Comparison of ENCODE assay signal across 15 cellular contexts in the genomic region with DNA sequence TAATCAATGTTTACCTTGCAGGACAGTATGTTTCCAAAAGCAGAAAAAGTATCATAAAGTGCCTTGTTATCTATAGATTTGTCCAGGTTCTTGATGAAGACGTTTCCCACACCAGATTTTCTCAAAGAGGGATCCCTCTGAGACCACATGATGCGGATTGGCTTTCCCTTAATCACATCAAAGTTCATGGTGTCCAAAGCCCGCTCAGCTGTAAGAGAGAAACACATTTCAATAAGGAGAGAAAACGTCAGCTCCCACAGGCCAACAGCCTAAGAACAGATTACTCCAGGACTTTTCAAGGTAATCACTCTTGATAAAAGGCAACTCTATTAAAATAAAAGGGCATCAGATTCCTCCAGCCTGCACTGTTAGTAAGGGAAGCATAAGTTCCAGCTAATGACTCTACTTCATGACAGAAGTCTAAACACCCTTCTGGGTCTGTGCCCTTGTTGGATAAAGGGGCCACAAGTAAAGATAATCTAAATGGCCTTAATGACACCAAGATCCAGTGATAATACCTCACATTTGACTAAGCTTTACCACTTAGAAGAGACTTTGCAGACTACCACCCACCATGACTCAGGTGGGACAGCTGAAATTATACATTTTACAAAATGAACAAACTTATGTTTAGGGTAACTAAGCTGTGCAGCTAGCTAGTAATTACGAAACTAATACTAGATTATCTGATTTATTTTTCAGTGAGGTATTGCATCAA. TPM values are rescaled to one million over a fixed set of nuclear protein-coding genes. Genes with fewer than 3 reads are reported as not detected.
DNase-seq lines count a peak whose midpoint lies in the region; ATAC-seq and TF ChIP-seq lines count a peak whose summit lies in the region.
"Had no signal": no experiment of that assay in that cellular context is flagged by ENCODE, and none has a peak within 500 bp of the region (broad histone marks: within the 10 kb centered on the region; RNA-seq: fewer than 3 reads in every experiment).

No MANE protein-coding gene starts in this region.

- no peak overlapping the region for H4K5ac ChIP-seq in H9 (ENCODE audit: insufficient read length, low read depth, low read length)

- H3K14ac ChIP-seq in H9 (ENCODE audit: insufficient read depth, low read length): no peak overlapping the region

- H3K18ac ChIP-seq in H9 (ENCODE audit: insufficient read length, low read depth, low read length): no peak overlapping the region

- peaks cover 40% of the 10 kb centered on the region for H3F3A ChIP-seq in PC-9 (ENCODE audit: insufficient read depth, low read depth)

- H3K4me1 Mint-ChIP-seq in stimulated activated naive CD8-positive, alpha-beta T cell treated with anti-CD3 and anti-CD28 coated beads, Interleukin-15, Interleukin-2, amounts not matched to agents 100 ng/mL and 50 ng/mL, for 24 hours (ENCODE audit: low read depth): peaks cover 44% of the 10 kb centered on the region
- peaks cover 26 to 27% of the 10 kb centered on the region in 2 experiments for H3K4me1 Mint-ChIP-seq in H9

- peak overlapping the region; percentile 90 for H3K4me3 Mint-ChIP-seq in stimulated activated naive CD8-positive, alpha-beta T cell treated with anti-CD3 and anti-CD28 coated beads, Interleukin-15, Interleukin-2, amounts not matched to agents 100 ng/mL and 50 ng/mL, for 24 hours
- peak overlapping the region in 1 of 2 experiments; percentile 85; a peak in 2 of 5 replicates for H3K4me3 Mint-ChIP-seq in H9

- H3K23me2 ChIP-seq in H9 (ENCODE audit: insufficient read length, low read depth, low read length, poor library complexity, severe bottlenecking): peaks cover 14% of the 10 kb centered on the region

- H3K27me3 ChIP-seq in PC-9 (ENCODE audit: insufficient read depth, low read depth) (no peaks in the 10 kb centered on the region), ovary (no peaks in the 10 kb centered on the region), H9 (ENCODE audit: insufficient read depth, low read length) (no peaks in the 10 kb centered on the region)
- H3K27me3 ChIP-seq: esophagus squamous epithelium, Peyer's patch had no signal

- no peak overlapping the region for H3T11ph ChIP-seq in H9 (ENCODE audit: low read length)

- no peaks in the 10 kb centered on the region for H3K9me3 Mint-ChIP-seq in stimulated activated naive CD8-positive, alpha-beta T cell treated with anti-CD3 and anti-CD28 coated beads, Interleukin-15, Interleukin-2, amounts not matched to agents 100 ng/mL and 50 ng/mL, for 24 hours
- no peaks in the 10 kb centered on the region for H3K9me3 Mint-ChIP-seq in H9

- H3K4me3 ChIP-seq in PC-9: peak overlapping the region; percentile 76; the same call in 1 of the 2 replicates
- peak overlapping the region; percentile 9 for H3K4me3 ChIP-seq in fibroblast of the aortic adventitia (ENCODE audit: low read depth, low read length)
- no peak overlapping the region for H3K4me3 ChIP-seq in ovary

- H2BK20ac ChIP-seq in H9 (ENCODE audit: low read depth, low read length, poor library complexity, severe bottlenecking): no peak overlapping the region

- H2BK5ac ChIP-seq in H9 (ENCODE audit: insufficient read length, low read length): no peak overlapping the region

- no peak for TF ChIP-seq EP300 in ovary (IDR thresholded peaks at IDR 0.05)

- H2AFZ ChIP-seq in PC-9: no peak overlapping the region
- H2AFZ ChIP-seq in H9 (ENCODE audit: low read length): no peak overlapping the region

- H3K27ac ChIP-seq in PC-9: no peak overlapping the region
- H3K27ac ChIP-seq in ovary: no peak overlapping the region
- H3K27ac ChIP-seq in H9 (ENCODE audit: insufficient read length, low read depth, low read length): no peak overlapping the region
- H3K27ac ChIP-seq: esophagus squamous epithelium, Peyer's patch had no signal

- H3K27ac Mint-ChIP-seq in stimulated activated naive CD8-positive, alpha-beta T cell treated with anti-CD3 and anti-CD28 coated beads, Interleukin-15, Interleukin-2, amounts not matched to agents 100 ng/mL and 50 ng/mL, for 24 hours: peak overlapping the region; percentile 89
- no peak overlapping the region for H3K27ac Mint-ChIP-seq in H9

- H3K79me2 ChIP-seq in PC-9 (ENCODE audit: low read depth) (peaks cover 89% of the 10 kb centered on the region), H9 (ENCODE audit: insufficient read depth, low read length) (peaks cover 32% of the 10 kb centered on the region; the same call in 1 of the 2 replicates)

- no peak for TF ChIP-seq POLR2A in ovary (IDR thresholded peaks at IDR 0.05)

- no peaks in the 10 kb centered on the region for H3K9me2 ChIP-seq in PC-9 (ENCODE audit: insufficient read depth)

- H2BK120ac ChIP-seq in H9 (ENCODE audit: low read depth, low read length, poor library complexity, severe bottlenecking): no peak overlapping the region

- POLR2A ChIA-PET in PC-9 (lab: Charles Lee; ENCODE audit: unreplicated experiment): interaction anchor here (0.7 kb wide), 1 partner anchor 17 kb away, joined by 13 read pairs; no protein-coding TSS in a partner anchor

- H2BK12ac ChIP-seq in H9 (ENCODE audit: insufficient read length, low read depth, low read length): no peak overlapping the region

- H3K4me1 ChIP-seq in PC-9 (replicated peaks; ENCODE audit: insufficient read depth): peaks cover 26% of the 10 kb centered on the region
- peaks cover 8% of the 10 kb centered on the region for H3K4me1 ChIP-seq in ovary (ENCODE audit: insufficient read depth)
- peaks cover 3% of the 10 kb centered on the region for H3K4me1 ChIP-seq in H9 (ENCODE audit: insufficient read depth, low read length)

- H3K4ac ChIP-seq in H9 (ENCODE audit: low read depth, low read length): no peak overlapping the region

- CTCF ChIA-PET in PC-9 (lab: Charles Lee): no interaction called here

- DNase-seq in stimulated activated naive CD8-positive, alpha-beta T cell treated with anti-CD3 and anti-CD28 coated beads, Interleukin-15, Interleukin-2, amounts not matched to agents 100 U/mL and 50 U/mL, for 24 hours: no peak
- DNase-seq in PC-9: no peak
- DNase-seq in fibroblast of the aortic adventitia (ENCODE audit: low read depth): no peak
- DNase-seq in NCI-H1417 treated with DMSO at 0.1 percent for 48 hours (lab: John Stamatoyannopoulos, UW): no peak
- DNase-seq in ovary: no peak
- DNase-seq in H9: no peak
- no peak for DNase-seq in NAMALWA (ENCODE audit: low spot score)
- DNase-seq: esophagus squamous epithelium; GOT3; Karpas-422; NCI-H2171; Peyer's patch; stimulated activated CD4-positive, alpha-beta T cell treated with anti-CD3 and anti-CD28 coated beads, Interleukin-15, amount 100 ng/mL, for 24 hours; T1000 had no signal

- H3K23ac ChIP-seq in H9 (ENCODE audit: insufficient read length, low read depth, low read length): no peak overlapping the region

- H3K36me3 ChIP-seq in PC-9 (ENCODE audit: low read depth) (peaks cover 66% of the 10 kb centered on the region), ovary (peaks cover 2% of the 10 kb centered on the region)

- H3K9ac ChIP-seq in H9 (ENCODE audit: extremely low read depth, insufficient read length, low read length): no peak overlapping the region

- no peak overlapping the region for H2AK5ac ChIP-seq in H9 (ENCODE audit: insufficient read length, low read length)

- H3K36me3 Mint-ChIP-seq in stimulated activated naive CD8-positive, alpha-beta T cell treated with anti-CD3 and anti-CD28 coated beads, Interleukin-15, Interleukin-2, amounts not matched to agents 100 ng/mL and 50 ng/mL, for 24 hours (ENCODE audit: low read depth): peaks cover 79% of the 10 kb centered on the region
- H3K36me3 Mint-ChIP-seq in H9 (ENCODE audit: insufficient read depth in 1 of 3, low read depth in 3 of 3): peaks cover 59 to 81% (median 75%) of the 10 kb centered on the region in 3 experiments

- H4K8ac ChIP-seq in H9 (replicated peaks; ENCODE audit: insufficient read length, low read depth, low read length): no peak overlapping the region

- H4K91ac ChIP-seq in H9 (ENCODE audit: insufficient read length, low read depth, low read length): no peak overlapping the region

- intact Hi-C loops in PC-9 (cut with micrococcal nuclease; ENCODE audit: unreplicated experiment) (no loop called here), ovary (cut with DNase I) (no loop called here)

- no TSS peak for BruUV-seq in PC-9 (replicated peaks; lab: Mats Ljungman, UMichigan)

- H2BK15ac ChIP-seq in H9 (ENCODE audit: low read depth, low read length): no peak overlapping the region

- H3K56ac ChIP-seq in H9 (ENCODE audit: insufficient read length, low read depth, low read length): no peak overlapping the region

- H3K27me3 Mint-ChIP-seq in stimulated activated naive CD8-positive, alpha-beta T cell treated with anti-CD3 and anti-CD28 coated beads, Interleukin-15, Interleukin-2, amounts not matched to agents 100 ng/mL and 50 ng/mL, for 24 hours: no peaks in the 10 kb centered on the region
- no peaks in the 10 kb centered on the region for H3K27me3 Mint-ChIP-seq in H9 (ENCODE audit: low read depth)

- H3K4me2 ChIP-seq in PC-9 (peak overlapping the region; percentile 99), H9 (ENCODE audit: insufficient read depth, insufficient read length, low read length) (no peak overlapping the region)

- WGBS in ovary, 3 donors: 54 to 59% (median 55%) methylated on average over 5 of the region's 5 CpGs
- no CpG with 5 or more reads among the region's 5 CpGs for WGBS in H9 (ENCODE audit: extremely low coverage, insufficient read length, low lambda C conversion rate)

- H4K20me1 ChIP-seq in PC-9 (ENCODE audit: insufficient read depth) (peaks cover 68% of the 10 kb centered on the region), H9 (ENCODE audit: control insufficient read depth, insufficient read depth, insufficient read length) (no peaks in the 10 kb centered on the region)

- no peak for ATAC-seq in stimulated activated naive CD8-positive, alpha-beta T cell treated with anti-CD3 and anti-CD28 coated beads, Interleukin-15, Interleukin-2, amounts not matched to agents 100 U/mL and 50 U/mL, for 24 hours

- TF ChIP-seq CTCF in PC-9 (conservative IDR thresholded peaks at IDR 0.05): no peak
- TF ChIP-seq CTCF in fibroblast of the aortic adventitia (IDR thresholded peaks at IDR 0.05; ENCODE audit: insufficient read depth, low read length): no peak
- no peak for TF ChIP-seq CTCF in ovary (IDR thresholded peaks at IDR 0.05)
- no peak for TF ChIP-seq CTCF in H9 (conservative IDR thresholded peaks at IDR 0.05)

- no peaks in the 10 kb centered on the region for H3K9me3 ChIP-seq in PC-9 (ENCODE audit: insufficient read depth, low read depth)
- H3K9me3 ChIP-seq in ovary: no peaks in the 10 kb centered on the region
- no peaks in the 10 kb centered on the region for H3K9me3 ChIP-seq in H9 (ENCODE audit: control insufficient read depth, low read depth, low read length)
- H3K9me3 ChIP-seq: esophagus squamous epithelium, Peyer's patch had no signal

- no peaks in the 10 kb centered on the region for H3K79me1 ChIP-seq in H9 (ENCODE audit: insufficient read depth, low read depth, low read length, poor library complexity, severe bottlenecking)

RNA-seq across cellular contexts. Expression of a gene that starts 4.1 kb away (rescaled TPM):
- total RNA-seq in PC-9 (2021): 500 and 561 TPM in 2 replicates
- total RNA-seq in fibroblast of the aortic adventitia (ENCODE audit: low replicate concordance): 139 and 422 TPM in 2 replicates
- 100 to 1,000 TPM; 139 to 345 (median 259) TPM for total RNA-seq in ovary
- polyA plus RNA-seq in ovary: 100 to 1,000 TPM; 127 to 316 TPM
- 368 and 377 TPM in 2 replicates for total RNA-seq in H9 (2021)
